1 cellular context compared by ENCODE assay signal in genomic region chr3:42936157-42936981, GRCh38.
TF ChIP-seq lines count a peak whose summit lies in the region.

No MANE protein-coding gene starts in this region.

TF ChIP-seq in GM23338, 12 proteins besides CTCF, POLR2A, EP300 and RAD21 (continued from another document):
- TF ChIP-seq REST (IDR thresholded peaks at IDR 0.05; ENCODE audit: unreplicated experiment): no peak
- TF ChIP-seq EZH2 (IDR thresholded peaks at IDR 0.05; ENCODE audit: low read depth, unreplicated experiment): no peak
- TF ChIP-seq, protein P1, sequence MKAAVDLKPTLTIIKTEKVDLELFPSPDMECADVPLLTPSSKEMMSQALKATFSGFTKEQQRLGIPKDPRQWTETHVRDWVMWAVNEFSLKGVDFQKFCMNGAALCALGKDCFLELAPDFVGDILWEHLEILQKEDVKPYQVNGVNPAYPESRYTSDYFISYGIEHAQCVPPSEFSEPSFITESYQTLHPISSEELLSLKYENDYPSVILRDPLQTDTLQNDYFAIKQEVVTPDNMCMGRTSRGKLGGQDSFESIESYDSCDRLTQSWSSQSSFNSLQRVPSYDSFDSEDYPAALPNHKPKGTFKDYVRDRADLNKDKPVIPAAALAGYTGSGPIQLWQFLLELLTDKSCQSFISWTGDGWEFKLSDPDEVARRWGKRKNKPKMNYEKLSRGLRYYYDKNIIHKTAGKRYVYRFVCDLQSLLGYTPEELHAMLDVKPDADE (IDR thresholded peaks at IDR 0.05): no peak
- TF ChIP-seq ZNF114 (CRISPR knock-in tag; IDR thresholded peaks at IDR 0.05): no peak
- no peak for TF ChIP-seq STAT1 (IDR thresholded peaks at IDR 0.05; ENCODE audit: unreplicated experiment)
- TF ChIP-seq, protein P2, sequence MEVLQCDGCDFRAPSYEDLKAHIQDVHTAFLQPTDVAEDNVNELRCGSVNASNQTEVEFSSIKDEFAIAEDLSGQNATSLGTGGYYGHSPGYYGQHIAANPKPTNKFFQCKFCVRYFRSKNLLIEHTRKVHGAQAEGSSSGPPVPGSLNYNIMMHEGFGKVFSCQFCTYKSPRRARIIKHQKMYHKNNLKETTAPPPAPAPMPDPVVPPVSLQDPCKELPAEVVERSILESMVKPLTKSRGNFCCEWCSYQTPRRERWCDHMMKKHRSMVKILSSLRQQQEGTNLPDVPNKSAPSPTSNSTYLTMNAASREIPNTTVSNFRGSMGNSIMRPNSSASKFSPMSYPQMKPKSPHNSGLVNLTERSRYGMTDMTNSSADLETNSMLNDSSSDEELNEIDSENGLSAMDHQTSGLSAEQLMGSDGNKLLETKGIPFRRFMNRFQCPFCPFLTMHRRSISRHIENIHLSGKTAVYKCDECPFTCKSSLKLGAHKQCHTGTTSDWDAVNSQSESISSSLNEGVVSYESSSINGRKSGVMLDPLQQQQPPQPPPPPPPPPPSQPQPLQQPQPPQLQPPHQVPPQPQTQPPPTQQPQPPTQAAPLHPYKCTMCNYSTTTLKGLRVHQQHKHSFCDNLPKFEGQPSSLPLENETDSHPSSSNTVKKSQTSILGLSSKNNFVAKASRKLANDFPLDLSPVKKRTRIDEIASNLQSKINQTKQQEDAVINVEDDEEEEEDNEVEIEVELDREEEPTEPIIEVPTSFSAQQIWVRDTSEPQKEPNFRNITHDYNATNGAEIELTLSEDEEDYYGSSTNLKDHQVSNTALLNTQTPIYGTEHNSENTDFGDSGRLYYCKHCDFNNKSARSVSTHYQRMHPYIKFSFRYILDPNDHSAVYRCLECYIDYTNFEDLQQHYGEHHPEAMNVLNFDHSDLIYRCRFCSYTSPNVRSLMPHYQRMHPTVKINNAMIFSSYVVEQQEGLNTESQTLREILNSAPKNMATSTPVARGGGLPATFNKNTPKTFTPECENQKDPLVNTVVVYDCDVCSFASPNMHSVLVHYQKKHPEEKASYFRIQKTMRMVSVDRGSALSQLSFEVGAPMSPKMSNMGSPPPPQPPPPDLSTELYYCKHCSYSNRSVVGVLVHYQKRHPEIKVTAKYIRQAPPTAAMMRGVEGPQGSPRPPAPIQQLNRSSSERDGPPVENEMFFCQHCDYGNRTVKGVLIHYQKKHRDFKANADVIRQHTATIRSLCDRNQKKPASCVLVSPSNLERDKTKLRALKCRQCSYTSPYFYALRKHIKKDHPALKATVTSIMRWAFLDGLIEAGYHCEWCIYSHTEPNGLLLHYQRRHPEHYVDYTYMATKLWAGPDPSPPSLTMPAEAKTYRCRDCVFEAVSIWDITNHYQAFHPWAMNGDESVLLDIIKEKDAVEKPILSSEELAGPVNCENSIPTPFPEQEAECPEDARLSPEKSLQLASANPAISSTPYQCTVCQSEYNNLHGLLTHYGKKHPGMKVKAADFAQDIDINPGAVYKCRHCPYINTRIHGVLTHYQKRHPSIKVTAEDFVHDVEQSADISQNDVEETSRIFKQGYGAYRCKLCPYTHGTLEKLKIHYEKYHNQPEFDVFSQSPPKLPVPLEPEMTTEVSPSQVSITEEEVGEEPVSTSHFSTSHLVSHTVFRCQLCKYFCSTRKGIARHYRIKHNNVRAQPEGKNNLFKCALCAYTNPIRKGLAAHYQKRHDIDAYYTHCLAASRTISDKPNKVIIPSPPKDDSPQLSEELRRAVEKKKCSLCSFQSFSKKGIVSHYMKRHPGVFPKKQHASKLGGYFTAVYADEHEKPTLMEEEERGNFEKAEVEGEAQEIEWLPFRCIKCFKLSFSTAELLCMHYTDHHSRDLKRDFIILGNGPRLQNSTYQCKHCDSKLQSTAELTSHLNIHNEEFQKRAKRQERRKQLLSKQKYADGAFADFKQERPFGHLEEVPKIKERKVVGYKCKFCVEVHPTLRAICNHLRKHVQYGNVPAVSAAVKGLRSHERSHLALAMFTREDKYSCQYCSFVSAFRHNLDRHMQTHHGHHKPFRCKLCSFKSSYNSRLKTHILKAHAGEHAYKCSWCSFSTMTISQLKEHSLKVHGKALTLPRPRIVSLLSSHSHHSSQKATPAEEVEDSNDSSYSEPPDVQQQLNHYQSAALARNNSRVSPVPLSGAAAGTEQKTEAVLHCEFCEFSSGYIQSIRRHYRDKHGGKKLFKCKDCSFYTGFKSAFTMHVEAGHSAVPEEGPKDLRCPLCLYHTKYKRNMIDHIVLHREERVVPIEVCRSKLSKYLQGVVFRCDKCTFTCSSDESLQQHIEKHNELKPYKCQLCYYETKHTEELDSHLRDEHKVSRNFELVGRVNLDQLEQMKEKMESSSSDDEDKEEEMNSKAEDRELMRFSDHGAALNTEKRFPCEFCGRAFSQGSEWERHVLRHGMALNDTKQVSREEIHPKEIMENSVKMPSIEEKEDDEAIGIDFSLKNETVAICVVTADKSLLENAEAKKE (CRISPR knock-in tag; IDR thresholded peaks at IDR 0.05): no peak
- no peak for TF ChIP-seq EZH2phosphoT487 (IDR thresholded peaks at IDR 0.05; ENCODE audit: unreplicated experiment)
- TF ChIP-seq ZNF331 (CRISPR knock-in tag; IDR thresholded peaks at IDR 0.05; ENCODE audit: low read depth): no peak
